Comparison of ENCODE assay signal across 1 cellular context in the genomic region with DNA sequence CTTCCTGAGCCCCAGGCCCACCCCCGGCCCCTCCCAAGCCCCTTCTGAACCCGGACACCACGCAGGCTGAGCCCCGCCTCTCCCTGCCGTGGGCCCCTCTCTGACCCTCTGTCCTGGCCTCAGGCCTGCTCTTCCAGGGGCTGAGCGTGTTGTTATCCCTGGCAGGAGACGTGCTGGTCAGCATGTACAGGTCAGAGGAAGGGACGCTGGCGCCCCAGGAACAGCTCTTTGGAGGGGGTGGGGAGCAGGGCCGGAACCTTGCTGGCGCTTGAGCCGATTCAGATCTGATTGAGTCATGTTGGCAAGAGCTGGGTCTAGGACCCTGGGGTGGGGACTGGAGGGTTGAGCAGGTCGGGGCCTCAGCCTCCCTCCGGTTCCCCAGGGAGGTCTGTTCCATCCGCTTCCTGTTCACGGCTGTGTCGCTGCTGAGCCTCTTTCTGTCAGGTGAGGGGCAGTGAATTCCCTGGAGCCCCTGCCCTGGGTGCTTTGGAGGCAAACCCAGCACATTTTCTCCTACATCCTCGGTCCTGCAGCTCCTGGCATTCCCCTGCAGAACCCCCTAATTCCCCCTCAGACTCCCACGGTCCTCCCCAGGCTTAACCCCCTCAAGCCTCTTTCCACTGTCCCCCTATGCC.
TF ChIP-seq lines count a peak whose summit lies in the region.

No MANE protein-coding gene starts in this region.

TF ChIP-seq in HepG2, 621 proteins besides CTCF, POLR2A, EP300 and RAD21 (continued from another document and continues in another):
- TF ChIP-seq, protein P1, sequence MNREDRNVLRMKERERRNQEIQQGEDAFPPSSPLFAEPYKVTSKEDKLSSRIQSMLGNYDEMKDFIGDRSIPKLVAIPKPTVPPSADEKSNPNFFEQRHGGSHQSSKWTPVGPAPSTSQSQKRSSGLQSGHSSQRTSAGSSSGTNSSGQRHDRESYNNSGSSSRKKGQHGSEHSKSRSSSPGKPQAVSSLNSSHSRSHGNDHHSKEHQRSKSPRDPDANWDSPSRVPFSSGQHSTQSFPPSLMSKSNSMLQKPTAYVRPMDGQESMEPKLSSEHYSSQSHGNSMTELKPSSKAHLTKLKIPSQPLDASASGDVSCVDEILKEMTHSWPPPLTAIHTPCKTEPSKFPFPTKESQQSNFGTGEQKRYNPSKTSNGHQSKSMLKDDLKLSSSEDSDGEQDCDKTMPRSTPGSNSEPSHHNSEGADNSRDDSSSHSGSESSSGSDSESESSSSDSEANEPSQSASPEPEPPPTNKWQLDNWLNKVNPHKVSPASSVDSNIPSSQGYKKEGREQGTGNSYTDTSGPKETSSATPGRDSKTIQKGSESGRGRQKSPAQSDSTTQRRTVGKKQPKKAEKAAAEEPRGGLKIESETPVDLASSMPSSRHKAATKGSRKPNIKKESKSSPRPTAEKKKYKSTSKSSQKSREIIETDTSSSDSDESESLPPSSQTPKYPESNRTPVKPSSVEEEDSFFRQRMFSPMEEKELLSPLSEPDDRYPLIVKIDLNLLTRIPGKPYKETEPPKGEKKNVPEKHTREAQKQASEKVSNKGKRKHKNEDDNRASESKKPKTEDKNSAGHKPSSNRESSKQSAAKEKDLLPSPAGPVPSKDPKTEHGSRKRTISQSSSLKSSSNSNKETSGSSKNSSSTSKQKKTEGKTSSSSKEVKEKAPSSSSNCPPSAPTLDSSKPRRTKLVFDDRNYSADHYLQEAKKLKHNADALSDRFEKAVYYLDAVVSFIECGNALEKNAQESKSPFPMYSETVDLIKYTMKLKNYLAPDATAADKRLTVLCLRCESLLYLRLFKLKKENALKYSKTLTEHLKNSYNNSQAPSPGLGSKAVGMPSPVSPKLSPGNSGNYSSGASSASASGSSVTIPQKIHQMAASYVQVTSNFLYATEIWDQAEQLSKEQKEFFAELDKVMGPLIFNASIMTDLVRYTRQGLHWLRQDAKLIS (CRISPR knock-in tag; IDR thresholded peaks at IDR 0.05): no peak; the same call in 1 of the 2 replicates
- peak; percentile 34; the same call in 1 of the 2 replicates for TF ChIP-seq ZNF552 (CRISPR knock-in tag; IDR thresholded peaks at IDR 0.05; ENCODE audit: borderline replicate concordance)
- TF ChIP-seq ZNF496 (CRISPR knock-in tag; IDR thresholded peaks at IDR 0.05; ENCODE audit: insufficient replicate concordance): no peak
- no peak for TF ChIP-seq NCOA1 (CRISPR knock-in tag; IDR thresholded peaks at IDR 0.05)
- TF ChIP-seq MTA1 (CRISPR knock-in tag; IDR thresholded peaks at IDR 0.05; ENCODE audit: borderline replicate concordance): no peak; the same call in 1 of the 2 replicates
- TF ChIP-seq SIN3A (IDR thresholded peaks at IDR 0.05; ENCODE audit: borderline replicate concordance, low read depth, low read length): peak; percentile 79
- TF ChIP-seq PHF8 (CRISPR knock-in tag; IDR thresholded peaks at IDR 0.05): peak; percentile 63
- TF ChIP-seq, protein P2, sequence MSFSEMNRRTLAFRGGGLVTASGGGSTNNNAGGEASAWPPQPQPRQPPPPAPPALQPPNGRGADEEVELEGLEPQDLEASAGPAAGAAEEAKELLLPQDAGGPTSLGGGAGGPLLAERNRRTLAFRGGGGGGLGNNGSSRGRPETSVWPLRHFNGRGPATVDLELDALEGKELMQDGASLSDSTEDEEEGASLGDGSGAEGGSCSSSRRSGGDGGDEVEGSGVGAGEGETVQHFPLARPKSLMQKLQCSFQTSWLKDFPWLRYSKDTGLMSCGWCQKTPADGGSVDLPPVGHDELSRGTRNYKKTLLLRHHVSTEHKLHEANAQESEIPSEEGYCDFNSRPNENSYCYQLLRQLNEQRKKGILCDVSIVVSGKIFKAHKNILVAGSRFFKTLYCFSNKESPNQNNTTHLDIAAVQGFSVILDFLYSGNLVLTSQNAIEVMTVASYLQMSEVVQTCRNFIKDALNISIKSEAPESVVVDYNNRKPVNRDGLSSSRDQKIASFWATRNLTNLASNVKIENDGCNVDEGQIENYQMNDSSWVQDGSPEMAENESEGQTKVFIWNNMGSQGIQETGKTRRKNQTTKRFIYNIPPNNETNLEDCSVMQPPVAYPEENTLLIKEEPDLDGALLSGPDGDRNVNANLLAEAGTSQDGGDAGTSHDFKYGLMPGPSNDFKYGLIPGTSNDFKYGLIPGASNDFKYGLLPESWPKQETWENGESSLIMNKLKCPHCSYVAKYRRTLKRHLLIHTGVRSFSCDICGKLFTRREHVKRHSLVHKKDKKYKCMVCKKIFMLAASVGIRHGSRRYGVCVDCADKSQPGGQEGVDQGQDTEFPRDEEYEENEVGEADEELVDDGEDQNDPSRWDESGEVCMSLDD (CRISPR knock-in tag; IDR thresholded peaks at IDR 0.05; ENCODE audit: borderline replicate concordance): no peak
- TF ChIP-seq, protein P3, sequence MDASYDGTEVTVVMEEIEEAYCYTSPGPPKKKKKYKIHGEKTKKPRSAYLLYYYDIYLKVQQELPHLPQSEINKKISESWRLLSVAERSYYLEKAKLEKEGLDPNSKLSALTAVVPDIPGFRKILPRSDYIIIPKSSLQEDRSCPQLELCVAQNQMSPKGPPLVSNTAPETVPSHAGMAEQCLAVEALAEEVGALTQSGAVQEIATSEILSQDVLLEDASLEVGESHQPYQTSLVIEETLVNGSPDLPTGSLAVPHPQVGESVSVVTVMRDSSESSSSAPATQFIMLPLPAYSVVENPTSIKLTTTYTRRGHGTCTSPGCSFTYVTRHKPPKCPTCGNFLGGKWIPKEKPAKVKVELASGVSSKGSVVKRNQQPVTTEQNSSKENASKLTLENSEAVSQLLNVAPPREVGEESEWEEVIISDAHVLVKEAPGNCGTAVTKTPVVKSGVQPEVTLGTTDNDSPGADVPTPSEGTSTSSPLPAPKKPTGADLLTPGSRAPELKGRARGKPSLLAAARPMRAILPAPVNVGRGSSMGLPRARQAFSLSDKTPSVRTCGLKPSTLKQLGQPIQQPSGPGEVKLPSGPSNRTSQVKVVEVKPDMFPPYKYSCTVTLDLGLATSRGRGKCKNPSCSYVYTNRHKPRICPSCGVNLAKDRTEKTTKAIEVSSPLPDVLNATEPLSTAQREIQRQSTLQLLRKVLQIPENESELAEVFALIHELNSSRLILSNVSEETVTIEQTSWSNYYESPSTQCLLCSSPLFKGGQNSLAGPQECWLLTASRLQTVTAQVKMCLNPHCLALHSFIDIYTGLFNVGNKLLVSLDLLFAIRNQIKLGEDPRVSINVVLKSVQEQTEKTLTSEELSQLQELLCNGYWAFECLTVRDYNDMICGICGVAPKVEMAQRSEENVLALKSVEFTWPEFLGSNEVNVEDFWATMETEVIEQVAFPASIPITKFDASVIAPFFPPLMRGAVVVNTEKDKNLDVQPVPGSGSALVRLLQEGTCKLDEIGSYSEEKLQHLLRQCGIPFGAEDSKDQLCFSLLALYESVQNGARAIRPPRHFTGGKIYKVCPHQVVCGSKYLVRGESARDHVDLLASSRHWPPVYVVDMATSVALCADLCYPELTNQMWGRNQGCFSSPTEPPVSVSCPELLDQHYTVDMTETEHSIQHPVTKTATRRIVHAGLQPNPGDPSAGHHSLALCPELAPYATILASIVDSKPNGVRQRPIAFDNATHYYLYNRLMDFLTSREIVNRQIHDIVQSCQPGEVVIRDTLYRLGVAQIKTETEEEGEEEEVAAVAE (CRISPR knock-in tag; IDR thresholded peaks at IDR 0.05; ENCODE audit: borderline replicate concordance): peak; percentile 54
- peak; percentile 86 for TF ChIP-seq ZNF788 (CRISPR knock-in tag; IDR thresholded peaks at IDR 0.05; ENCODE audit: borderline replicate concordance)
- TF ChIP-seq, protein P4, sequence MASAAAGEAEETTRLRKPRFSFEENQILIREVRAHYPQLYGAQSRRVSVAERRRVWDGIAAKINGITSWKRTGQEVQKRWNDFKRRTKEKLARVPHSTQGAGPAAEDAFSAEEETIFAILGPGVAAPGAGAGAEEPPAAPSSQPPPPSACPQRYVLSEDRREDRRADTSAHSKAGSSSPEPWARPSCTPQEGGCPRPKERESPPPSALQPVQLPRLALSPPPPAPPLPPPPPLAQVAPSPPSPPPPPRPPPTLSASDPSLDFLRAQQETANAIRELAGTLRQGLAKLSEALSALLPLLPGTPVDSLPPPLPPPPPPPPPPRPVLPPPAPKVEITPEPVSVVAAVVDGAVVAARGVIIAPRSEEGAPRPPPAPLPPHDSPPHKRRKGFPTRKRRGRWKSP (CRISPR knock-in tag; IDR thresholded peaks at IDR 0.05): peak; percentile 85; the same call in 1 of the 2 replicates
- TF ChIP-seq, protein P5, sequence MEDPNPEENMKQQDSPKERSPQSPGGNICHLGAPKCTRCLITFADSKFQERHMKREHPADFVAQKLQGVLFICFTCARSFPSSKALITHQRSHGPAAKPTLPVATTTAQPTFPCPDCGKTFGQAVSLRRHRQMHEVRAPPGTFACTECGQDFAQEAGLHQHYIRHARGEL (CRISPR knock-in tag; IDR thresholded peaks at IDR 0.05): no peak
- TF ChIP-seq ZNF878 (CRISPR knock-in tag; IDR thresholded peaks at IDR 0.05): 0 out of 2 replicates have a peak, but pooled peaks have one; percentile 25
- TF ChIP-seq, protein P6, sequence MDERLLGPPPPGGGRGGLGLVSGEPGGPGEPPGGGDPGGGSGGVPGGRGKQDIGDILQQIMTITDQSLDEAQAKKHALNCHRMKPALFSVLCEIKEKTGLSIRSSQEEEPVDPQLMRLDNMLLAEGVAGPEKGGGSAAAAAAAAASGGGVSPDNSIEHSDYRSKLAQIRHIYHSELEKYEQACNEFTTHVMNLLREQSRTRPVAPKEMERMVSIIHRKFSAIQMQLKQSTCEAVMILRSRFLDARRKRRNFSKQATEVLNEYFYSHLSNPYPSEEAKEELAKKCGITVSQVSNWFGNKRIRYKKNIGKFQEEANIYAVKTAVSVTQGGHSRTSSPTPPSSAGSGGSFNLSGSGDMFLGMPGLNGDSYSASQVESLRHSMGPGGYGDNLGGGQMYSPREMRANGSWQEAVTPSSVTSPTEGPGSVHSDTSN (CRISPR knock-in tag; IDR thresholded peaks at IDR 0.05): no peak
- peak; percentile 64; the same call in 1 of the 2 replicates for TF ChIP-seq ESRRA (CRISPR knock-in tag; IDR thresholded peaks at IDR 0.05; ENCODE audit: low read depth)
- TF ChIP-seq, protein P7, sequence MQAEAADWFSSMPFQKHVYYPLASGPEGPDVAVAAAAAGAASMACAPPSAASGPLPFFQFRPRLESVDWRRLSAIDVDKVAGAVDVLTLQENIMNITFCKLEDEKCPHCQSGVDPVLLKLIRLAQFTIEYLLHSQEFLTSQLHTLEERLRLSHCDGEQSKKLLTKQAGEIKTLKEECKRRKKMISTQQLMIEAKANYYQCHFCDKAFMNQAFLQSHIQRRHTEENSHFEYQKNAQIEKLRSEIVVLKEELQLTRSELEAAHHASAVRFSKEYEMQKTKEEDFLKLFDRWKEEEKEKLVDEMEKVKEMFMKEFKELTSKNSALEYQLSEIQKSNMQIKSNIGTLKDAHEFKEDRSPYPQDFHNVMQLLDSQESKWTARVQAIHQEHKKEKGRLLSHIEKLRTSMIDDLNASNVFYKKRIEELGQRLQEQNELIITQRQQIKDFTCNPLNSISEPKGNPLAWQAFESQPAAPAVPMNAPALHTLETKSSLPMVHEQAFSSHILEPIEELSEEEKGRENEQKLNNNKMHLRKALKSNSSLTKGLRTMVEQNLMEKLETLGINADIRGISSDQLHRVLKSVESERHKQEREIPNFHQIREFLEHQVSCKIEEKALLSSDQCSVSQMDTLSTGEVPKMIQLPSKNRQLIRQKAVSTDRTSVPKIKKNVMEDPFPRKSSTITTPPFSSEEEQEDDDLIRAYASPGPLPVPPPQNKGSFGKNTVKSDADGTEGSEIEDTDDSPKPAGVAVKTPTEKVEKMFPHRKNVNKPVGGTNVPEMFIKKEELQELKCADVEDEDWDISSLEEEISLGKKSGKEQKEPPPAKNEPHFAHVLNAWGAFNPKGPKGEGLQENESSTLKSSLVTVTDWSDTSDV (CRISPR knock-in tag; IDR thresholded peaks at IDR 0.05): no peak
- no peak; the same call in 1 of the 2 replicates for TF ChIP-seq NR2F2 (IDR thresholded peaks at IDR 0.05; ENCODE audit: borderline replicate concordance, low read depth)
- no peak; a peak in 1 of 4 replicates for TF ChIP-seq NR2F1 (CRISPR knock-in tag; IDR thresholded peaks at IDR 0.05)
- no peak for TF ChIP-seq MBNL3 (CRISPR knock-in tag; conservative IDR thresholded peaks at IDR 0.05)
- TF ChIP-seq, protein P8, sequence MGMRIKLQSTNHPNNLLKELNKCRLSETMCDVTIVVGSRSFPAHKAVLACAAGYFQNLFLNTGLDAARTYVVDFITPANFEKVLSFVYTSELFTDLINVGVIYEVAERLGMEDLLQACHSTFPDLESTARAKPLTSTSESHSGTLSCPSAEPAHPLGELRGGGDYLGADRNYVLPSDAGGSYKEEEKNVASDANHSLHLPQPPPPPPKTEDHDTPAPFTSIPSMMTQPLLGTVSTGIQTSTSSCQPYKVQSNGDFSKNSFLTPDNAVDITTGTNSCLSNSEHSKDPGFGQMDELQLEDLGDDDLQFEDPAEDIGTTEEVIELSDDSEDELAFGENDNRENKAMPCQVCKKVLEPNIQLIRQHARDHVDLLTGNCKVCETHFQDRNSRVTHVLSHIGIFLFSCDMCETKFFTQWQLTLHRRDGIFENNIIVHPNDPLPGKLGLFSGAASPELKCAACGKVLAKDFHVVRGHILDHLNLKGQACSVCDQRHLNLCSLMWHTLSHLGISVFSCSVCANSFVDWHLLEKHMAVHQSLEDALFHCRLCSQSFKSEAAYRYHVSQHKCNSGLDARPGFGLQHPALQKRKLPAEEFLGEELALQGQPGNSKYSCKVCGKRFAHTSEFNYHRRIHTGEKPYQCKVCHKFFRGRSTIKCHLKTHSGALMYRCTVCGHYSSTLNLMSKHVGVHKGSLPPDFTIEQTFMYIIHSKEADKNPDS (CRISPR knock-in tag; IDR thresholded peaks at IDR 0.05): 0 out of 2 replicates have a peak, but pooled peaks have one; percentile 13
- TF ChIP-seq ZNF331 (CRISPR knock-in tag; IDR thresholded peaks at IDR 0.05): peak; percentile 36; the same call in 1 of the 2 replicates
- TF ChIP-seq, protein P9, sequence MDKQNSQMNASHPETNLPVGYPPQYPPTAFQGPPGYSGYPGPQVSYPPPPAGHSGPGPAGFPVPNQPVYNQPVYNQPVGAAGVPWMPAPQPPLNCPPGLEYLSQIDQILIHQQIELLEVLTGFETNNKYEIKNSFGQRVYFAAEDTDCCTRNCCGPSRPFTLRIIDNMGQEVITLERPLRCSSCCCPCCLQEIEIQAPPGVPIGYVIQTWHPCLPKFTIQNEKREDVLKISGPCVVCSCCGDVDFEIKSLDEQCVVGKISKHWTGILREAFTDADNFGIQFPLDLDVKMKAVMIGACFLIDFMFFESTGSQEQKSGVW (CRISPR knock-in tag; IDR thresholded peaks at IDR 0.05; ENCODE audit: borderline replicate concordance): no peak
- TF ChIP-seq, protein P10, sequence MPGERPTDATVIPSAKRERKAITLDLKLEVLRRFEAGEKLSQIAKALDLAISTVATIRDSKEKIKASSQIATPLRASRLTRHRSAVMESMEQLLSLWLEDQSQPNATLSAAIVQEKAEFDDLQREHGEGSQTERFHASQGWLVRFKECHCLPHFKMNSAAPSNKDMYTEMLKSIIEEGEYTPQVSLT (CRISPR knock-in tag; IDR thresholded peaks at IDR 0.05; ENCODE audit: borderline replicate concordance, low read depth): no peak
